ENCODE assay signal across 1 cellular context in the genomic region with DNA sequence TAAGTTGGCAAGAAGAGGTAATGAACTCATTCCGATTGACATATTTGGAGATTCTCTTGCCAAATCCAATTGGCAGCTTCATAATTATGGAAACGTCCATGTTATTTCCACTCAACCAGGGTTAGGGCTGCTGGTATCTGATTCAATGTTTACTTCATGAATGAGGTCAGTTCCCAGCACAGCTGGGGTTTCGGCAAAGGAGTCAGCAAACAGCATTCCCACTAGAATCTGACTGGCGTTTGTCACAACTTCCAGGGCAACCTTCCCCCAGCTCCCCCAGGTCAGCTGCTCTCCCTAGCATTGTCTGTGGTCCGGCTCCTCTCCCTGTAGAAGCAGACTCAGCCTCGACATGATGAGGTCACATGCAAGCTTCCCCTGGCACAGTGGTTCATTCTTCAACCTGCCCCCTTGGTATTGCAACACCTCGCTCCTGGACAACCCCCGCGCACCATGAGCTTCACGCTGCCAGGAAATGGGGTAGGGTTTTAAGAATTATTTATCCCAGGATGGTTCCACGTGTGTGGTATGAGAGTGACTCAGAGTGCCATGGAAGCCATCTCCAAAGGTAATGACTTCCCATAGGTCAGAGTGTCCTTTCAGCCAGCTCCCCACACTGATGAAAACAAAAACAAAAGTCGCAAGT.
TF ChIP-seq lines count a peak whose summit lies in the region.

No MANE protein-coding gene starts in this region.

TF ChIP-seq in GM23338, 12 proteins besides CTCF, POLR2A, EP300 and RAD21 (continued from another document):
- TF ChIP-seq, protein P1, sequence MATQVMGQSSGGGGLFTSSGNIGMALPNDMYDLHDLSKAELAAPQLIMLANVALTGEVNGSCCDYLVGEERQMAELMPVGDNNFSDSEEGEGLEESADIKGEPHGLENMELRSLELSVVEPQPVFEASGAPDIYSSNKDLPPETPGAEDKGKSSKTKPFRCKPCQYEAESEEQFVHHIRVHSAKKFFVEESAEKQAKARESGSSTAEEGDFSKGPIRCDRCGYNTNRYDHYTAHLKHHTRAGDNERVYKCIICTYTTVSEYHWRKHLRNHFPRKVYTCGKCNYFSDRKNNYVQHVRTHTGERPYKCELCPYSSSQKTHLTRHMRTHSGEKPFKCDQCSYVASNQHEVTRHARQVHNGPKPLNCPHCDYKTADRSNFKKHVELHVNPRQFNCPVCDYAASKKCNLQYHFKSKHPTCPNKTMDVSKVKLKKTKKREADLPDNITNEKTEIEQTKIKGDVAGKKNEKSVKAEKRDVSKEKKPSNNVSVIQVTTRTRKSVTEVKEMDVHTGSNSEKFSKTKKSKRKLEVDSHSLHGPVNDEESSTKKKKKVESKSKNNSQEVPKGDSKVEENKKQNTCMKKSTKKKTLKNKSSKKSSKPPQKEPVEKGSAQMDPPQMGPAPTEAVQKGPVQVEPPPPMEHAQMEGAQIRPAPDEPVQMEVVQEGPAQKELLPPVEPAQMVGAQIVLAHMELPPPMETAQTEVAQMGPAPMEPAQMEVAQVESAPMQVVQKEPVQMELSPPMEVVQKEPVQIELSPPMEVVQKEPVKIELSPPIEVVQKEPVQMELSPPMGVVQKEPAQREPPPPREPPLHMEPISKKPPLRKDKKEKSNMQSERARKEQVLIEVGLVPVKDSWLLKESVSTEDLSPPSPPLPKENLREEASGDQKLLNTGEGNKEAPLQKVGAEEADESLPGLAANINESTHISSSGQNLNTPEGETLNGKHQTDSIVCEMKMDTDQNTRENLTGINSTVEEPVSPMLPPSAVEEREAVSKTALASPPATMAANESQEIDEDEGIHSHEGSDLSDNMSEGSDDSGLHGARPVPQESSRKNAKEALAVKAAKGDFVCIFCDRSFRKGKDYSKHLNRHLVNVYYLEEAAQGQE (IDR thresholded peaks at IDR 0.05; ENCODE audit: unreplicated experiment) = no peak
- TF ChIP-seq NANOG (IDR thresholded peaks at IDR 0.05; ENCODE audit: borderline replicate concordance) (no peak), CREB1 (CRISPR knock-in tag; IDR thresholded peaks at IDR 0.05; ENCODE audit: low read depth) (no peak)
TF ChIP-seq in GM23338: peak in this region for 0.
